ENCODE assay signal across 28 cellular contexts in the genomic region with DNA sequence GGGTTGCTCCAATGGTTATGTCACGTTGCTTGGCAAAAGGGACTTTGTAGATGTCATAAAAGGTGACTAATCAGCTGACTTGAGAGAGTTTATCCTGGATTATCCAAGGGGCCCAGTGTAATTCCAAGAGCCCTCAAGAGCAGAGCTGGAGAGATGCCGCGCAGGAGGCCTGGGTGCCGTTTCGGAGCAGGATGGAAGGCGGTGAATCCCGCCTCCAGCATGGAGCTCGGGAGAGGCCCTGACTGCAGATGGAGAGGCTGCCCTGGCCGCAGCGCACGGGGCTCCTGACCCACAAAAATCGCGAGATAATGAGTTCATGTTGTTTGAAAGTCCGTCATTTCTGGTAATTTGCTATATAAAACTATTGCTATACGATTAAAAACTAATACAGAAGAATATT.
"Had no signal": no experiment of that assay in that cellular context is flagged by ENCODE, and none has a peak within 500 bp of the region (broad histone marks: within the 10 kb centered on the region; RNA-seq: fewer than 3 reads in every experiment).

No MANE protein-coding gene starts in this region.

- H3K4me1 ChIP-seq: adrenal gland, foreskin keratinocyte, gastrocnemius medialis had no signal

- H3K4me3 ChIP-seq: adrenal gland, body of pancreas, esophagus muscularis mucosa, gastrocnemius medialis had no signal

- H3K9me3 ChIP-seq: adrenal gland, esophagus muscularis mucosa, gastrocnemius medialis had no signal

- H3K27ac ChIP-seq: adrenal gland, body of pancreas, esophagus muscularis mucosa, foreskin keratinocyte, gastrocnemius medialis had no signal

- H3K36me3 ChIP-seq: adrenal gland, gastrocnemius medialis had no signal

- H3K27me3 ChIP-seq: adrenal gland, body of pancreas, esophagus muscularis mucosa, foreskin keratinocyte, gastrocnemius medialis had no signal

- ATAC-seq: activated naive CD8-positive, alpha-beta T cell treated with anti-CD3 and anti-CD28 coated beads, Interleukin-2, amount 50 U/mL, for 24 hours; body of pancreas; effector memory CD8-positive, alpha-beta T cell; foreskin keratinocyte; gastrocnemius medialis; T-helper 17 cell; WTC11 had no signal

- DNase-seq: activated CD4-positive, alpha-beta memory T cell treated with anti-CD3 and anti-CD28 coated beads, Interleukin-2, amount 10 ng/mL, durations not matched to agents 7 days and 5 days; activated CD4-positive, alpha-beta T cell treated with anti-CD3 and anti-CD28 coated beads for 1 hour; activated CD4-positive, alpha-beta T cell treated with anti-CD3 and anti-CD28 coated beads for 4 hours; activated CD4-positive, alpha-beta T cell treated with anti-CD3 and anti-CD28 coated beads, Interleukin-2, amount 10 ng/mL, durations not matched to agents 7 days and 5 days; activated CD4-positive, alpha-beta T cell treated with anti-CD3 and anti-CD28 coated beads, Interleukin-2, amount 50 U/mL, for 4 hours; activated effector memory CD4-positive, alpha-beta T cell treated with anti-CD3 and anti-CD28 coated beads, Interleukin-2, amount 50 U/mL, for 16 hours; activated naive CD4-positive, alpha-beta T cell treated with anti-CD3 and anti-CD28 coated beads for 36 hours; activated naive CD8-positive, alpha-beta T cell treated with anti-CD3 and anti-CD28 coated beads for 36 hours; activated naive CD8-positive, alpha-beta T cell treated with anti-CD3 and anti-CD28 coated beads, Interleukin-2, amount 50 U/mL, for 24 hours; activated T-cell treated with anti-CD3 and anti-CD28 coated beads, Interleukin-2, amount 50 U/mL, for 1 hour; adrenal gland; amygdala; aorta; body of pancreas; caudate nucleus; cortex of kidney; dermis blood vessel endothelial cell; effector CD4-positive, alpha-beta T cell; effector memory CD8-positive, alpha-beta T cell; erythroblast; foreskin keratinocyte; gastrocnemius medialis; glutamatergic neuron; T-helper 1 cell; T-helper 17 cell; T1000 had no signal
